In the genomic region with DNA sequence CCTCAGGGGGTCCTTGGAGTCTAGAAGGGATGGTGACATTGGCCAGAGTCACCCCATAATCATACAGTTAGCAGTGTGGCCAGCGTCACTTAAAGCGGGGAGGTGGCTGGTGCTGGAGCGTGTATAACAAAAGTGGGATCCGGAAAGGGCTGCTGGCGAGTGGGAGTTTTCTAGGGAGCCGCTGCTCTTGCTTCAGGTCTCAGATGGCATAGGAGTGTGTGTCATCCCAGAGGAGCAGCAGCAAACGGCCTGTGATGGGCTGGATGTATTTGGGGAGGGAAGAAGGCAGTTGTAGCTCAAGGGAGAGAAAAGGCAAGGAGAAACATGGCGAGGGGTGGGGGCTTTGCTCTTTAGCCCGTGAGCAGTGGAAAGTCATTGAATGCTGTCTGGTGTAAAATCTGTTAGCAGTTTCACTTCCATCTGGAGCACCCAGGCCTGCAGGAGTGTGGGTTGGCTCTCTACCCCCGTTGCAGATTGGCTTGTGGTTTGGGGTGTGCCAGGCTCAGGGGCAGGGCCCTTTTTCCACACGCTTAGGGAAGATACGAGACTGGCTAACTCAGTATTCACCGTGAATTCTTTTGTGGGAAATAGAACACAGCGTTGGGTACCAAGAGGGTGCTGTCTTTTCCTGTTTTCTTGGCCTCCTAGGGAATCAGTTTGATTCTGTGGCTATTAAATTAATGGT, we compare ENCODE assay signal across 11 cellular contexts.
DNase-seq lines count a peak whose midpoint lies in the region; ATAC-seq lines count a peak whose summit lies in the region.
"Had no signal": no experiment of that assay in that cellular context is flagged by ENCODE, and none has a peak within 500 bp of the region (broad histone marks: within the 10 kb centered on the region; RNA-seq: fewer than 3 reads in every experiment).

No MANE protein-coding gene starts in this region.

- H3K27ac ChIP-seq in angular gyrus (ENCODE audit: low read depth, low read length) = peak overlapping the region; percentile 91
- H3K27ac ChIP-seq: neutrophil had no signal

- peak; percentile 56 for DNase-seq in AG08395 (ENCODE audit: low spot score)
- DNase-seq in MV-4-11 (lab: John Stamatoyannopoulos, UW) = peak; percentile 86
- DNase-seq in medulla oblongata (ENCODE audit: extremely low spot score) = peak; percentile 66
- DNase-seq in 8988T = no peak
- DNase-seq in KG1 (lab: John Stamatoyannopoulos, UW) = no peak
- no peak for DNase-seq in mucosa of gallbladder (ENCODE audit: low spot score)
- DNase-seq: central memory CD4-positive, alpha-beta T cell; T-helper 1 cell had no signal

- no peak for ATAC-seq in HG02840 (IDR thresholded peaks at IDR 0.05; ENCODE audit: low FRiP score, unreplicated experiment)

Comparison
In these comparisons a context has a peak if more than half of its experiments do, and no peak if none do; other contexts are left out.
1. DNase-seq: peak in AG08395 (single experiment), MV-4-11 (single experiment) and medulla oblongata (single experiment); none in 8988T (single experiment), KG1 (single experiment) and mucosa of gallbladder (single experiment).